ENCODE assay signal across 21 cellular contexts in the genomic region with DNA sequence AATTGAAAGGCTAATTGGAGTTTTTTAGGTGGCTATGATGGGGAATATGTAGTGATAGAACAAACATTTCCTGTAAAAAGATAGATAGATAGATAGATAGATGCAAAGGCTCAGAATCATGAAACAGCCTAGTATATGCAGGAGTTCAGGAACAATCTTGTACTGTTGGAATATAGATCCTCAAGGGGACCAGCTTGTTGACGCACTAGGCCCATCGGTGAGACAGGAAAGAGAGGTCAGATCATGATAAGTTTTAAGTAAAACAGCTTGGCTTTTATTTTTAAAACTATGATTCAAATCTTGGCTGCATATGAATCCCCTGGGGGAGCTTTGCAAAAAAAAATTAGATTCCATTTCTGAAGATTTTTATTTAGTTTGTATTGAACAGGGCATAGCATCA.
A peak's percentile ranks its signal among the peaks of the same experiment; 100 is the strongest.
DNase-seq lines count a peak whose midpoint lies in the region; ATAC-seq and TF ChIP-seq lines count a peak whose summit lies in the region.
"Had no signal": no experiment of that assay in that cellular context is flagged by ENCODE, and none has a peak within 500 bp of the region (broad histone marks: within the 10 kb centered on the region; RNA-seq: fewer than 3 reads in every experiment).

No MANE protein-coding gene starts in this region.

- no peak for TF ChIP-seq CTCF in heart right ventricle (IDR thresholded peaks at IDR 0.05)

- H3K27me3 ChIP-seq in heart right ventricle, result no peaks in the 10 kb centered on the region
- H3K27me3 ChIP-seq: BE2C had no signal

- peak in 7 of 8 donors; percentile 38 to 87 (median 71) for ATAC-seq in heart right ventricle
- ATAC-seq in left cardiac atrium, result no peak
- ATAC-seq in sciatic nerve, result peak; percentile 98
- ATAC-seq: HCT116 had no signal

- no peaks in the 10 kb centered on the region for H3K36me3 ChIP-seq in heart right ventricle
- H3K36me3 ChIP-seq: BE2C had no signal

- 21 to 64% methylated on average over 2 of the region's 2 CpGs for WGBS in heart right ventricle, 2 donors

- DNase-seq in heart right ventricle (peak in 1 of 2 donors; percentile 12), left cardiac atrium (no peak), fibroblast of gingiva (ENCODE audit: low read depth) (peak; percentile 3), sciatic nerve (ENCODE audit: low spot score) (no peak), kidney glomerular epithelial cell (lab: John Stamatoyannopoulos, UW) (no peak), glomerular visceral epithelial cell (ENCODE audit: extremely low spot score) (no peak), NCI-H2171 treated with DMSO at 0.1 percent for 48 hours (lab: John Stamatoyannopoulos, UW) (no peak)
- DNase-seq: ACHN; BE2C; C1 segment of cervical spinal cord; CD4-positive, CD25-positive, alpha-beta regulatory T cell; CD8-positive, alpha-beta memory T cell; COR-L47; DMS 273 treated with DMSO at 0.1 percent for 48 hours; DMS79; GDM1; GOT3; H7; HFFc6 had no signal

- peaks cover 0 to 13% (median 0%) of the 10 kb centered on the region in 9 donors for H3K4me1 ChIP-seq in heart right ventricle
- H3K4me1 ChIP-seq: BE2C had no signal

- H3K27ac ChIP-seq in heart right ventricle, result peak overlapping the region in 4 of 10 donors; percentile 21 to 64 (median 34)
- H3K27ac ChIP-seq: HL-60 had no signal

- H3K9me3 ChIP-seq in heart right ventricle, result peaks cover 0 to 23% (median 0%) of the 10 kb centered on the region in 11 donors
- H3K9me3 ChIP-seq: BE2C had no signal

- H3K4me3 ChIP-seq in heart right ventricle, result no peak overlapping the region

- intact Hi-C loops in heart right ventricle (cut with DNase I), result no loop called here
- intact Hi-C loops in left cardiac atrium (cut with DNase I), result no loop called here
- intact Hi-C loops in sciatic nerve (cut with DNase I), result no loop called here

Comparison
In these comparisons a context has a peak if more than half of its experiments do, and no peak if none do; other contexts are left out.
1. ATAC-seq: peak in heart right ventricle (7 of 8) and sciatic nerve (single experiment); none in left cardiac atrium (0 of 2).